ENCODE assay signal across 8 cellular contexts in the genomic region with DNA sequence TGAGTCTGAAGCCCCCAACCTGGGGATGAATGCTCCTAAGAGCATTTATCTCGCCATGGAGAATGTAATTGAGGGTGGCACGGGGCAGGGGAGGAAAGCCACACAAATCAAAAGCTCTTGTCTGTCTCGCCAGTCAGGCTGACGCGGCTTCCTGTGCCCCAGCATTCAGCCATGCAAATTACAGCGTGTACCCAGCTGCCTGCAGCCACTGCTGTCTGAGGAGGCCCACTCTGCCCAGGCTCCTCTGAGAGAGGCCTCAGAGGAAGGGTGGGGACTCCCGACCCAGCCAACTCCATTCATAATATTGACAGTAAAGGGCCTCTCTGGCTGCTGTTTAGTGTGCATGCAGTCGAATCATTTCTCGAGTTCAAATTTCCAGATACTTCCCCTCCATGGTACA. TPM values are rescaled to one million over a fixed set of nuclear protein-coding genes. Genes with fewer than 3 reads are reported as not detected.
DNase-seq lines count a peak whose midpoint lies in the region; TF ChIP-seq lines count a peak whose summit lies in the region.

No MANE protein-coding gene starts in this region.

- H3K27ac ChIP-seq in mesenchymal stem cell (ENCODE audit: low read length, poor library complexity, severe bottlenecking): peak overlapping the region; percentile 99

- peak overlapping the region; percentile 93 for H3K27ac Mint-ChIP-seq in HFFc6

- H2BK12ac ChIP-seq in mesenchymal stem cell (ENCODE audit: low read length in 2 of 2): peak overlapping the region in 1 of 2 experiments; percentile 97

- peak; percentile 41 for TF ChIP-seq POLR2A in GM10847 (IDR thresholded peaks at IDR 0.05; ENCODE audit: extremely low read depth, insufficient read length)

- H2BK15ac ChIP-seq in mesenchymal stem cell (ENCODE audit: low read depth, poor library complexity, severe bottlenecking): peak overlapping the region; percentile 94

- H2BK5ac ChIP-seq in mesenchymal stem cell (ENCODE audit: low read depth, low read length, poor library complexity, severe bottlenecking): peak overlapping the region; percentile 95

- peak overlapping the region; percentile 48 for H3K4me2 ChIP-seq in mesenchymal stem cell (ENCODE audit: low read length, poor library complexity, severe bottlenecking)

- no peak for DNase-seq in HFFc6
- peak; percentile 73 to 98 (median 93) for DNase-seq in NCI-H1417 (lab: John Stamatoyannopoulos, UW)
- DNase-seq in activated CD4-positive, CD25-positive, alpha-beta regulatory T cell treated with anti-CD3 and anti-CD28 coated beads, Interleukin-2, amount 50 U/mL, for 16 hours (ENCODE audit: low read depth, low spot score): peak; percentile 47
- DNase-seq in cerebellar cortex (ENCODE audit: low spot score): peak; percentile 57
- peak; percentile 78 for DNase-seq in mesenchymal stem cell
- DNase-seq in stimulated activated naive CD4-positive, alpha-beta T cell (lab: John Stamatoyannopoulos, UW): peak; percentile 40 to 73 (median 57)
- no peak for DNase-seq in HAP-1 (ENCODE audit: low spot score in 2 of 2)

- H3K36me3 Mint-ChIP-seq in HFFc6 (ENCODE audit: low read depth): peaks cover 22% of the 10 kb centered on the region

- H3K4me1 Mint-ChIP-seq in HFFc6 (ENCODE audit: low read depth): peaks cover 100% of the 10 kb centered on the region

- H3K4me1 ChIP-seq in mesenchymal stem cell (ENCODE audit: control insufficient read depth, insufficient read depth, low read depth, low read length) (peaks cover 66% of the 10 kb centered on the region), HAP-1 (peaks cover 48% of the 10 kb centered on the region)

- H3K4me3 Mint-ChIP-seq in HFFc6: peak overlapping the region; percentile 82

- H3K9me3 Mint-ChIP-seq in HFFc6: no peaks in the 10 kb centered on the region

- H4K91ac ChIP-seq in mesenchymal stem cell (ENCODE audit: low read length): peak overlapping the region; percentile 99

- H3K9me3 ChIP-seq in mesenchymal stem cell (ENCODE audit: control insufficient read depth, low read length) (no peaks in the 10 kb centered on the region), HAP-1 (no peaks in the 10 kb centered on the region)

- H2AK5ac ChIP-seq in mesenchymal stem cell (ENCODE audit: low read length, severe bottlenecking): peak overlapping the region; percentile 99

- H3K27me3 Mint-ChIP-seq in HFFc6 (ENCODE audit: insufficient read depth): no peaks in the 10 kb centered on the region; the same call in 1 of the 2 replicates

- H3K36me3 ChIP-seq in mesenchymal stem cell (ENCODE audit: control insufficient read depth in 1 of 2, insufficient read depth in 2 of 2, low read depth in 1 of 2, low read length in 2 of 2): peaks cover 20 to 22% of the 10 kb centered on the region in 2 experiments
- H3K36me3 ChIP-seq in HAP-1 (replicated peaks): no peaks in the 10 kb centered on the region; the same call in 1 of the 2 replicates

- H2BK120ac ChIP-seq in mesenchymal stem cell (ENCODE audit: low read depth, low read length): peak overlapping the region; percentile 90

- peak overlapping the region in 1 of 2 experiments; percentile 95 for H3K4ac ChIP-seq in mesenchymal stem cell (ENCODE audit: low read depth in 1 of 2, low read length in 2 of 2)

- peak overlapping the region in 1 of 2 experiments; percentile 65 for H3K4me3 ChIP-seq in mesenchymal stem cell (ENCODE audit: insufficient read depth in 1 of 2, low read depth in 1 of 2, low read length in 2 of 2)
- no peak overlapping the region for H3K4me3 ChIP-seq in HAP-1

- H3K18ac ChIP-seq in mesenchymal stem cell (ENCODE audit: low read depth in 1 of 2, low read length in 2 of 2): peak overlapping the region; percentile 97 to 98

- no peak overlapping the region for H2AFZ ChIP-seq in mesenchymal stem cell (ENCODE audit: low read depth, low read length)

- H3K9ac ChIP-seq in mesenchymal stem cell (ENCODE audit: low read length): peak overlapping the region; percentile 74

- TF ChIP-seq CTCF in HFFc6 (IDR thresholded peaks at IDR 0.05): no peak

- peak overlapping the region in 1 of 2 experiments; percentile 98 for H3K14ac ChIP-seq in mesenchymal stem cell (ENCODE audit: low read length in 2 of 2)

- peak overlapping the region; percentile 96 for H4K8ac ChIP-seq in mesenchymal stem cell (ENCODE audit: low read length)

- H3K23ac ChIP-seq in mesenchymal stem cell (ENCODE audit: low read length in 2 of 2): no peak overlapping the region

- in situ Hi-C loops in HAP-1 (cut with MboI; ENCODE audit: low sequenced_read_pairs): no loop called here

- no peaks in the 10 kb centered on the region for H3K27me3 ChIP-seq in mesenchymal stem cell (ENCODE audit: control insufficient read depth in 1 of 2, insufficient read depth in 1 of 2, low read length in 2 of 2)
- no peaks in the 10 kb centered on the region for H3K27me3 ChIP-seq in HAP-1 (ENCODE audit: low read depth)

- H3K79me1 ChIP-seq in mesenchymal stem cell (replicated peaks; ENCODE audit: low read length, poor library complexity, severe bottlenecking): no peaks in the 10 kb centered on the region

- 7% methylated on average over 9 of the region's 9 CpGs for WGBS in mesenchymal stem cell

RNA-seq across cellular contexts. Expression of a gene that starts 22.0 kb away (rescaled TPM):
- total RNA-seq in HFFc6 (2021; fragmentation: NEBNext Ultra II Directional; extraction: Animal tissue kit (Norgen Biotek cat#: 25700)): 10 to 100 TPM; 29.6 to 35.8 (median 30.7) TPM
- 9.6 TPM for polyA plus RNA-seq in mesenchymal stem cell (2013, experiment 1 of 2)
- polyA plus RNA-seq in mesenchymal stem cell (2013, experiment 2 of 2): 9.9 TPM

Comparison
In these comparisons a context has a peak if more than half of its experiments do, and no peak if none do; other contexts are left out.
1. DNase-seq: peak in NCI-H1417 (3 of 3), activated CD4-positive, CD25-positive, alpha-beta regulatory T cell treated with anti-CD3 and anti-CD28 coated beads, Interleukin-2, amount 50 U/mL, for 16 hours (single experiment), cerebellar cortex (single experiment), mesenchymal stem cell (single experiment) and stimulated activated naive CD4-positive, alpha-beta T cell (6 of 6); none in HFFc6 (single experiment) and HAP-1 (0 of 2).